Comparison of ENCODE assay signal across 9 cellular contexts in the genomic region with DNA sequence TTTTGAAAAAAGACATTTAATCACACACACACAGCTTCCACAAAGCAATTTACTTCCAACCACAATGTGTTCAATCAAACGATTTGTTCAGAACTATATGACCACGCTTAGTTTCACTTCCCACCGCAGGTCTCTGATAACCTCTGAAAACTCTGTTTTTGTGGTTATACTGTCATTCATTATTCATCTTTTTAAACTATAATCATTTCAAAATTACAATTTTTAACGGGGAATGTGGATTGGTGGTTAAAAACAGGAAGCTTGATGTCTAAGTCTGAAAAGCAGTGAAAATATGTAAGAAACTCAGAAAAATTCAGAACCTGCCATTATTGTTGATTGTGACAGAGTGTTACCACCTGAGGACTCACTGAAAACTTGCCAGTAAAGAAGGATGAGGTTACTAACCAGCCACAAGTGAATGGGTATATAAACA. TPM values are rescaled to one million over a fixed set of nuclear protein-coding genes. Genes with fewer than 3 reads are reported as not detected.
DNase-seq lines count a peak whose midpoint lies in the region; ATAC-seq and TF ChIP-seq lines count a peak whose summit lies in the region.
"Had no signal": no experiment of that assay in that cellular context is flagged by ENCODE, and none has a peak within 500 bp of the region (broad histone marks: within the 10 kb centered on the region; RNA-seq: fewer than 3 reads in every experiment).

No MANE protein-coding gene starts in this region.

- H3K4me3 Mint-ChIP-seq in activated CD4-positive, alpha-beta T cell treated with anti-CD3 and anti-CD28 coated beads for 36 hours = no peak overlapping the region
- H3K4me3 Mint-ChIP-seq in stimulated activated naive B cell treated with anti-CD40 and anti-IgM and Interleukin-4, amounts not matched to agents 10 μg/mL and 1 μg/mL and 100 μg/mL, for 72 hours = no peak overlapping the region

- H3F3A ChIP-seq in Loucy (ENCODE audit: low read depth) = no peaks in the 10 kb centered on the region

- POLR2A ChIA-PET in activated CD4-positive, alpha-beta T cell treated with anti-CD3 and anti-CD28 coated beads for 36 hours (lab: Charles Lee) = interaction anchor here (0.6 to 1.7 kb wide), 3 partner anchors 9 to 169 kb away, joined by 3 to 5 read pairs (median 3); no protein-coding TSS in a partner anchor

- H3K79me2 ChIP-seq in Loucy (ENCODE audit: insufficient read depth, low read length) = no peaks in the 10 kb centered on the region

- TF ChIP-seq POLR2A in vagina (IDR thresholded peaks at IDR 0.05) = no peak

- H3K27me3 ChIP-seq in Loucy (ENCODE audit: insufficient read depth, low read length, poor library complexity, severe bottlenecking) (peaks cover 91% of the 10 kb centered on the region), vagina (no peaks in the 10 kb centered on the region)

- H4K20me1 ChIP-seq in Loucy (ENCODE audit: insufficient read depth, low read length, poor library complexity, severe bottlenecking) = no peaks in the 10 kb centered on the region

- peaks cover 10% of the 10 kb centered on the region for H3K4me1 ChIP-seq in Loucy (ENCODE audit: insufficient read depth, low read length, poor library complexity, severe bottlenecking)
- H3K4me1 ChIP-seq in vagina = no peaks in the 10 kb centered on the region

- peak overlapping the region; percentile 22 for H3K4me2 ChIP-seq in Loucy (ENCODE audit: low read depth, low read length, poor library complexity, severe bottlenecking)

- H3K27ac Mint-ChIP-seq in activated CD4-positive, alpha-beta T cell treated with anti-CD3 and anti-CD28 coated beads for 36 hours = no peak overlapping the region
- no peak overlapping the region for H3K27ac Mint-ChIP-seq in stimulated activated naive B cell treated with anti-CD40 and anti-IgM and Interleukin-4, amounts not matched to agents 10 μg/mL and 1 μg/mL and 100 μg/mL, for 72 hours

- H3K36me3 Mint-ChIP-seq in activated CD4-positive, alpha-beta T cell treated with anti-CD3 and anti-CD28 coated beads for 36 hours (ENCODE audit: low read depth) = no peaks in the 10 kb centered on the region
- H3K36me3 Mint-ChIP-seq in stimulated activated naive B cell treated with anti-CD40 and anti-IgM and Interleukin-4, amounts not matched to agents 10 μg/mL and 1 μg/mL and 100 μg/mL, for 72 hours = no peaks in the 10 kb centered on the region

- H3K9me3 ChIP-seq in Loucy (ENCODE audit: insufficient read depth, low read depth, low read length) = no peaks in the 10 kb centered on the region
- H3K9me3 ChIP-seq in vagina = no peaks in the 10 kb centered on the region

- no peak overlapping the region for H3K4me3 ChIP-seq in Loucy (ENCODE audit: low read length, poor library complexity, severe bottlenecking)
- H3K4me3 ChIP-seq in vagina = no peak overlapping the region

- DNase-seq in activated CD4-positive, alpha-beta T cell treated with anti-CD3 and anti-CD28 coated beads for 36 hours = peak; percentile 89
- DNase-seq in activated CD4-positive, alpha-beta T cell treated with anti-CD3 and anti-CD28 coated beads, Interleukin-2, amount 50 U/mL, for 1 hour = no peak
- DNase-seq in activated T-helper 9 cell treated with anti-CD3 and anti-CD28 coated beads, Interleukin-2, amount 50 U/mL, for 16 hours (ENCODE audit: low read depth) = peak; percentile 27
- peak; percentile 44 for DNase-seq in stimulated activated naive B cell treated with anti-CD40 and anti-IgM and Interleukin-4, amounts not matched to agents 10 μg/mL and 1 μg/mL and 100 μg/mL, for 72 hours
- no peak for DNase-seq in vagina (ENCODE audit: extremely low spot score in 2 of 2)
- DNase-seq in NCI-H2107 treated with DMSO at 0.1 percent for 48 hours (lab: John Stamatoyannopoulos, UW; ENCODE audit: unreplicated experiment) = no peak
- DNase-seq in SK-N-DZ (ENCODE audit: low spot score) = no peak

- H3K4me1 Mint-ChIP-seq in activated CD4-positive, alpha-beta T cell treated with anti-CD3 and anti-CD28 coated beads for 36 hours = peaks cover 36% of the 10 kb centered on the region
- peaks cover 15 to 24% of the 10 kb centered on the region in 2 donors for H3K4me1 Mint-ChIP-seq in stimulated activated naive B cell treated with anti-CD40 and anti-IgM and Interleukin-4, amounts not matched to agents 10 μg/mL and 1 μg/mL and 100 μg/mL, for 72 hours

- no peaks in the 10 kb centered on the region for H3K9me3 Mint-ChIP-seq in activated CD4-positive, alpha-beta T cell treated with anti-CD3 and anti-CD28 coated beads for 36 hours (ENCODE audit: low read depth)
- no peaks in the 10 kb centered on the region for H3K9me3 Mint-ChIP-seq in stimulated activated naive B cell treated with anti-CD40 and anti-IgM and Interleukin-4, amounts not matched to agents 10 μg/mL and 1 μg/mL and 100 μg/mL, for 72 hours

- H3K36me3 ChIP-seq in Loucy (ENCODE audit: insufficient read depth, low read length) = no peaks in the 10 kb centered on the region
- no peaks in the 10 kb centered on the region for H3K36me3 ChIP-seq in vagina

- intact Hi-C loops in activated CD4-positive, alpha-beta T cell treated with anti-CD3 and anti-CD28 coated beads for 36 hours (cut with DNase I, micrococcal nuclease) = loop anchor here (1.0 to 5.0 kb wide), 5 partner anchors 37 to 312 kb away; partner anchors contain the start of gene FOXD1 (in 1 of the 2)
- intact Hi-C loops in vagina (cut with DNase I) = no loop called here

- CTCF ChIA-PET in activated CD4-positive, alpha-beta T cell treated with anti-CD3 and anti-CD28 coated beads for 36 hours (lab: Charles Lee) = interaction anchor here (0.6 to 2.6 kb wide), 3 partner anchors 11 to 96 kb away, joined by 3 to 22 read pairs (median 3); no protein-coding TSS in a partner anchor

- H3K27ac ChIP-seq in vagina = no peak overlapping the region

- H3K27me3 Mint-ChIP-seq in activated CD4-positive, alpha-beta T cell treated with anti-CD3 and anti-CD28 coated beads for 36 hours = peaks cover 73% of the 10 kb centered on the region
- peaks cover 55 to 68% of the 10 kb centered on the region in 2 donors for H3K27me3 Mint-ChIP-seq in stimulated activated naive B cell treated with anti-CD40 and anti-IgM and Interleukin-4, amounts not matched to agents 10 μg/mL and 1 μg/mL and 100 μg/mL, for 72 hours

- peak; percentile 91 for ATAC-seq in activated CD4-positive, alpha-beta T cell treated with anti-CD3 and anti-CD28 coated beads for 36 hours
- ATAC-seq in stimulated activated naive B cell treated with anti-CD40 and anti-IgM and Interleukin-4, amounts not matched to agents 10 μg/mL and 1 μg/mL and 100 μg/mL, for 72 hours (replicated peaks) = peak; percentile 97 to 99

- no peak overlapping the region for H2AFZ ChIP-seq in Loucy (ENCODE audit: low read length)

- TF ChIP-seq CTCF in Loucy (conservative IDR thresholded peaks at IDR 0.05; ENCODE audit: low read length) = no peak
- TF ChIP-seq CTCF in vagina (IDR thresholded peaks at IDR 0.05) = no peak

- no peak overlapping the region for H3K9ac ChIP-seq in Loucy (ENCODE audit: low read depth, low read length, poor library complexity, severe bottlenecking)

- H3K9me2 ChIP-seq in Loucy (replicated peaks; ENCODE audit: low read depth, low read length) = no peaks in the 10 kb centered on the region

RNA-seq across cellular contexts. Expression of gene TMEM174, which starts 12.7 kb away (rescaled TPM):
- total RNA-seq in activated CD4-positive, alpha-beta T cell treated with anti-CD3 and anti-CD28 coated beads for 36 hours = not detected
- total RNA-seq in vagina = not detected
- polyA plus RNA-seq in SK-N-DZ (2014; cell fraction: cytosol; rRNA removed) = not detected in 2 replicates
- not detected in 2 replicates for polyA plus RNA-seq in SK-N-DZ (2014; cell fraction: nucleus; rRNA removed)
- total RNA-seq: T-helper 1 cell treated with Interleukin-12 subunit alpha and Interleukin-12 subunit beta and Interleukin-4 antibody, amounts not matched to agents 30 ng/mL and 1 ng/mL, for 36 hours had no signal

RNA-seq across cellular contexts. Expression of gene TMEM171, which starts 39.9 kb away (rescaled TPM):
- not detected for total RNA-seq in activated CD4-positive, alpha-beta T cell treated with anti-CD3 and anti-CD28 coated beads for 36 hours
- not detected for total RNA-seq in vagina
- not detected in 2 replicates for polyA plus RNA-seq in SK-N-DZ (2014; cell fraction: cytosol; rRNA removed)
- polyA plus RNA-seq in SK-N-DZ (2014; cell fraction: nucleus; rRNA removed) = not detected in 2 replicates
- total RNA-seq: T-helper 1 cell treated with Interleukin-12 subunit alpha and Interleukin-12 subunit beta and Interleukin-4 antibody, amounts not matched to agents 30 ng/mL and 1 ng/mL, for 36 hours had no signal

Comparison
In these comparisons a context has a peak if more than half of its experiments do, and no peak if none do; other contexts are left out.
1. DNase-seq: peak in activated CD4-positive, alpha-beta T cell treated with anti-CD3 and anti-CD28 coated beads for 36 hours (single experiment), activated T-helper 9 cell treated with anti-CD3 and anti-CD28 coated beads, Interleukin-2, amount 50 U/mL, for 16 hours (single experiment) and stimulated activated naive B cell treated with anti-CD40 and anti-IgM and Interleukin-4, amounts not matched to agents 10 μg/mL and 1 μg/mL and 100 μg/mL, for 72 hours (single experiment); none in activated CD4-positive, alpha-beta T cell treated with anti-CD3 and anti-CD28 coated beads, Interleukin-2, amount 50 U/mL, for 1 hour (single experiment), vagina (0 of 2), NCI-H2107 treated with DMSO at 0.1 percent for 48 hours (single experiment) and SK-N-DZ (single experiment).